Comparison of ENCODE assay signal across 1 cellular context in genomic region chr16:11627292-11627663, GRCh38.
TF ChIP-seq lines count a peak whose summit lies in the region.

No MANE protein-coding gene starts in this region.

TF ChIP-seq in IMR-90, 13 proteins besides CTCF, POLR2A, EP300 and RAD21:
- TF ChIP-seq USF2 (IDR thresholded peaks at IDR 0.05; ENCODE audit: low read depth, low read length) (no peak), CEBPB (IDR thresholded peaks at IDR 0.05; ENCODE audit: low read depth, low read length) (no peak), ELK1 (IDR thresholded peaks at IDR 0.05; ENCODE audit: borderline replicate concordance, low read depth, low read length) (no peak), MAFK (IDR thresholded peaks at IDR 0.05; ENCODE audit: low read depth, low read length) (no peak), RFX5 (IDR thresholded peaks at IDR 0.05; ENCODE audit: low read depth, low read length) (no peak), FOS (IDR thresholded peaks at IDR 0.05; ENCODE audit: low read depth, low read length) (no peak), SMC3 (IDR thresholded peaks at IDR 0.05; ENCODE audit: low read depth, low read length) (no peak), MAZ (IDR thresholded peaks at IDR 0.05; ENCODE audit: borderline replicate concordance, low read depth, low read length) (no peak), RCOR1 (IDR thresholded peaks at IDR 0.05; ENCODE audit: insufficient replicate concordance, low read length) (no peak), CHD1 (IDR thresholded peaks at IDR 0.05; ENCODE audit: low read depth, low read length) (no peak), MXI1 (IDR thresholded peaks at IDR 0.05; ENCODE audit: borderline replicate concordance, low read depth, low read length) (no peak), NFE2L2 (IDR thresholded peaks at IDR 0.05; ENCODE audit: low read depth, low read length) (no peak)
